21 cellular contexts compared by ENCODE assay signal in the genomic region with DNA sequence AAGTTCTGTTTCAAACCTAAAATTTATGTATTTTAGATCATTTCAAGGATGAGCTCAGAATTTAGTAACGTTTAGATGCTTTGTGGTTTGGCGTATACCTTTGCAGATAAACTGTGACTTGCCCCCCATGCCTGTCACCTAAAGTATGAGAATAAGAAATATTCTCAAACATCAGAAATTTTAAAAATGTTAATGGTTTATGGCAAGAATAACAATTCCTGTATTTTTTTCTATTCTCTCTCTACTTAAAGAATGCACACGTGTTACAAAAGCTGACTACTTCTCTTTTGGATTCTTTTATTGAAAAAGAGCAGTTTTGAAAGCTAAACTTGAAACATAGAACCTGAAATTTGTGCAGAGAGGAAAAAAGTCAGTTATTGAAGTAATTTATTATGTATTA. TPM values are rescaled to one million over a fixed set of nuclear protein-coding genes. Genes with fewer than 3 reads are reported as not detected.
A peak's percentile ranks its signal among the peaks of the same experiment; 100 is the strongest.
DNase-seq lines count a peak whose midpoint lies in the region; ATAC-seq and TF ChIP-seq lines count a peak whose summit lies in the region.
"Had no signal": no experiment of that assay in that cellular context is flagged by ENCODE, and none has a peak within 500 bp of the region (broad histone marks: within the 10 kb centered on the region; RNA-seq: fewer than 3 reads in every experiment).

No MANE protein-coding gene starts in this region.

- peak overlapping the region; percentile 71 to 96 (median 88) for H3K4me3 ChIP-seq in esophagus muscularis mucosa
- peak overlapping the region; percentile 85 for H3K4me3 ChIP-seq in upper lobe of right lung
- H3K4me3 ChIP-seq: mucosa of descending colon, ovary, SJCRH30 had no signal

- peaks cover 2% of the 10 kb centered on the region for H3K36me3 Mint-ChIP-seq in activated naive CD8-positive, alpha-beta T cell treated with anti-CD3 and anti-CD28 coated beads for 36 hours
- H3K36me3 Mint-ChIP-seq: CD4-positive, CD25-positive, alpha-beta regulatory T cell had no signal

- H3K27ac ChIP-seq in esophagus muscularis mucosa (replicated peaks in 1 of 4), result peak overlapping the region; percentile 97 to 98 (median 98)
- peak overlapping the region; percentile 94 for H3K27ac ChIP-seq in upper lobe of right lung
- H3K27ac ChIP-seq: ovary, SJCRH30 had no signal

- peaks cover 11% of the 10 kb centered on the region for H3K4me1 Mint-ChIP-seq in activated naive CD8-positive, alpha-beta T cell treated with anti-CD3 and anti-CD28 coated beads for 36 hours

- H3K27me3 Mint-ChIP-seq in activated naive CD8-positive, alpha-beta T cell treated with anti-CD3 and anti-CD28 coated beads for 36 hours, result peaks cover 12% of the 10 kb centered on the region
- H3K27me3 Mint-ChIP-seq: activated naive CD4-positive, alpha-beta T cell treated with anti-CD3 and anti-CD28 coated beads, Interleukin-2, amount 50 U/mL, for 24 hours had no signal

- H3K9me3 ChIP-seq in esophagus muscularis mucosa, result no peaks in the 10 kb centered on the region
- no peaks in the 10 kb centered on the region for H3K9me3 ChIP-seq in upper lobe of right lung
- H3K9me3 ChIP-seq: mucosa of descending colon, ovary, SJCRH30 had no signal

- H3K27ac Mint-ChIP-seq in activated naive CD8-positive, alpha-beta T cell treated with anti-CD3 and anti-CD28 coated beads for 36 hours, result no peak overlapping the region
- H3K27ac Mint-ChIP-seq: activated CD4-positive, alpha-beta T cell treated with anti-CD3 and anti-CD28 coated beads, Interleukin-2, amount 10 ng/mL, durations not matched to agents 7 days and 5 days; activated naive CD4-positive, alpha-beta T cell treated with anti-CD3 and anti-CD28 coated beads, Interleukin-2, amount 50 U/mL, for 24 hours; CD4-positive, CD25-positive, alpha-beta regulatory T cell; immature natural killer cell had no signal

- DNase-seq in NCI-H2029 treated with DMSO at 0.1 percent for 48 hours (lab: John Stamatoyannopoulos, UW), result peak; percentile 86
- no peak for DNase-seq in NCI-H2029 (lab: John Stamatoyannopoulos, UW)
- no peak for DNase-seq in esophagus muscularis mucosa (ENCODE audit: extremely low spot score)
- peak; percentile 51 for DNase-seq in pons (ENCODE audit: low spot score)
- no peak for DNase-seq in upper lobe of right lung
- no peak for DNase-seq in activated naive CD8-positive, alpha-beta T cell treated with anti-CD3 and anti-CD28 coated beads for 36 hours
- DNase-seq in stimulated activated CD4-positive, alpha-beta T cell treated with anti-CD3 and anti-CD28 coated beads, Interleukin-2, amount 100 ng/mL, for 48 hours, result no peak
- DNase-seq in GM20000 (ENCODE audit: low spot score), result no peak
- DNase-seq: activated CD4-positive, alpha-beta T cell treated with anti-CD3 and anti-CD28 coated beads, Interleukin-2, amount 10 ng/mL, durations not matched to agents 7 days and 5 days; activated T-cell treated with anti-CD3 and anti-CD28 coated beads, Interleukin-2, amount 50 U/mL, for 1 hour; CD4-positive, CD25-positive, alpha-beta regulatory T cell; central memory CD4-positive, alpha-beta T cell; immature natural killer cell; mucosa of descending colon; NCI-H1092 treated with DMSO at 0.1 percent for 48 hours; NCI-H226; ovary; SJCRH30; stimulated activated CD4-positive, alpha-beta T cell treated with anti-CD3 and anti-CD28 coated beads, Interleukin-12 subunit alpha, Interleukin-12 subunit beta, amount 100 ng/mL, for 4 hours; stimulated activated naive CD8-positive, alpha-beta T cell treated with anti-CD3 and anti-CD28 coated beads, Interleukin-15, Interleukin-2, amounts not matched to agents 100 U/mL and 50 U/mL, for 24 hours had no signal

- H3K4me1 ChIP-seq in esophagus muscularis mucosa, result peaks cover 15 to 72% (median 64%) of the 10 kb centered on the region in 4 donors
- peaks cover 22% of the 10 kb centered on the region for H3K4me1 ChIP-seq in upper lobe of right lung
- H3K4me1 ChIP-seq: SJCRH30 had no signal

- intact Hi-C loops in esophagus muscularis mucosa (cut with DNase I) (loop anchor here (10.0 kb wide), 1 partner anchor 159 kb away; no protein-coding TSS in a partner anchor), upper lobe of right lung (cut with DNase I) (no loop called here)

- H3K9me3 Mint-ChIP-seq in activated naive CD8-positive, alpha-beta T cell treated with anti-CD3 and anti-CD28 coated beads for 36 hours, result no peaks in the 10 kb centered on the region
- H3K9me3 Mint-ChIP-seq: activated CD4-positive, alpha-beta T cell treated with anti-CD3 and anti-CD28 coated beads, Interleukin-2, amount 10 ng/mL, durations not matched to agents 7 days and 5 days; activated naive CD4-positive, alpha-beta T cell treated with anti-CD3 and anti-CD28 coated beads, Interleukin-2, amount 50 U/mL, for 24 hours had no signal

- no peak for ATAC-seq in upper lobe of right lung
- ATAC-seq: mucosa of descending colon; stimulated activated naive CD8-positive, alpha-beta T cell treated with anti-CD3 and anti-CD28 coated beads, Interleukin-15, Interleukin-2, amounts not matched to agents 100 U/mL and 50 U/mL, for 24 hours had no signal

- no peak for TF ChIP-seq EP300 in esophagus muscularis mucosa (IDR thresholded peaks at IDR 0.05)

- TF ChIP-seq CTCF in esophagus muscularis mucosa (IDR thresholded peaks at IDR 0.05) (no peak), upper lobe of right lung (IDR thresholded peaks at IDR 0.05) (no peak), GM20000 (IDR thresholded peaks at IDR 0.05; ENCODE audit: extremely low read depth, missing control alignments) (no peak)

- no peak overlapping the region for H3K4me3 Mint-ChIP-seq in activated naive CD8-positive, alpha-beta T cell treated with anti-CD3 and anti-CD28 coated beads for 36 hours
- H3K4me3 Mint-ChIP-seq: activated CD4-positive, alpha-beta T cell treated with anti-CD3 and anti-CD28 coated beads, Interleukin-2, amount 10 ng/mL, durations not matched to agents 7 days and 5 days; activated naive CD4-positive, alpha-beta T cell treated with anti-CD3 and anti-CD28 coated beads, Interleukin-2, amount 50 U/mL, for 24 hours; CD4-positive, CD25-positive, alpha-beta regulatory T cell; immature natural killer cell had no signal

- no peaks in the 10 kb centered on the region for H3K27me3 ChIP-seq in esophagus muscularis mucosa
- no peaks in the 10 kb centered on the region for H3K27me3 ChIP-seq in upper lobe of right lung
- H3K27me3 ChIP-seq: ovary, SJCRH30 had no signal

- no peak for TF ChIP-seq POLR2A in esophagus muscularis mucosa (IDR thresholded peaks at IDR 0.05; ENCODE audit: low read depth)

- WGBS in esophagus muscularis mucosa, result 24% methylated on average over 3 of the region's 3 CpGs

- peaks cover 7 to 14% (median 10%) of the 10 kb centered on the region in 4 donors for H3K36me3 ChIP-seq in esophagus muscularis mucosa
- H3K36me3 ChIP-seq in upper lobe of right lung, result peaks cover 12% of the 10 kb centered on the region
- H3K36me3 ChIP-seq: ovary had no signal

RNA-seq across cellular contexts. Expression of gene NFIA, which starts 3.9 kb away (rescaled TPM):
- total RNA-seq in esophagus muscularis mucosa (100 to 1,000 TPM; 134 to 183 (median 148) TPM), upper lobe of right lung (66.6 TPM)
- 1 to 10 TPM; 1.3 to 1.7 TPM for total RNA-seq in activated naive CD8-positive, alpha-beta T cell treated with anti-CD3 and anti-CD28 coated beads for 36 hours

Comparison
In these comparisons a context has a peak if more than half of its experiments do, and no peak if none do; other contexts are left out.
1. DNase-seq: peak in NCI-H2029 treated with DMSO at 0.1 percent for 48 hours (single experiment) and pons (single experiment); none in NCI-H2029 (single experiment), esophagus muscularis mucosa (single experiment), upper lobe of right lung (single experiment), activated naive CD8-positive, alpha-beta T cell treated with anti-CD3 and anti-CD28 coated beads for 36 hours (single experiment), stimulated activated CD4-positive, alpha-beta T cell treated with anti-CD3 and anti-CD28 coated beads, Interleukin-2, amount 100 ng/mL, for 48 hours (0 of 2) and GM20000 (single experiment).
2. RNA of gene NFIA, which starts 3.9 kb away (total RNA-seq): 134 to 183 TPM in esophagus muscularis mucosa and 66.6 TPM in upper lobe of right lung (single experiment); 1.3 to 1.7 TPM in activated naive CD8-positive, alpha-beta T cell treated with anti-CD3 and anti-CD28 coated beads for 36 hours; every median in the first group is over 10 times any median in the second.